1 cellular context compared by ENCODE assay signal in genomic region chr13:110453767-110454166, GRCh38.
TF ChIP-seq lines count a peak whose summit lies in the region.

No MANE protein-coding gene starts in this region.

TF ChIP-seq in GM23338, 12 proteins besides CTCF, POLR2A, EP300 and RAD21 (continued from another document):
- no peak for TF ChIP-seq ZNF462 (CRISPR knock-in tag; IDR thresholded peaks at IDR 0.05)
- no peak for TF ChIP-seq EZH2 (IDR thresholded peaks at IDR 0.05; ENCODE audit: low read depth, unreplicated experiment)
- no peak for TF ChIP-seq NANOG (IDR thresholded peaks at IDR 0.05; ENCODE audit: borderline replicate concordance)
- no peak for TF ChIP-seq POLR2AphosphoS5 (IDR thresholded peaks at IDR 0.05; ENCODE audit: low read depth)
- no peak for TF ChIP-seq JUNB (IDR thresholded peaks at IDR 0.05; ENCODE audit: unreplicated experiment)
- no peak for TF ChIP-seq EZH2phosphoT487 (IDR thresholded peaks at IDR 0.05; ENCODE audit: unreplicated experiment)
